Comparison of ENCODE assay signal across 1 cellular context in genomic region chr16:57316390-57317017, GRCh38.
TF ChIP-seq lines count a peak whose summit lies in the region.

No MANE protein-coding gene starts in this region.

TF ChIP-seq in A549, 52 proteins besides CTCF, POLR2A, EP300 and RAD21 (continued from another document):
- TF ChIP-seq EHMT2 (IDR thresholded peaks at IDR 0.05; ENCODE audit: low read depth) = no peak
- 0 out of 2 replicates have a peak, but pooled peaks have one; percentile 46 for TF ChIP-seq CHD4 (IDR thresholded peaks at IDR 0.05; ENCODE audit: borderline replicate concordance)
- peak; percentile 76; the same call in 1 of the 2 replicates for TF ChIP-seq KDM1A (IDR thresholded peaks at IDR 0.05; ENCODE audit: low read depth)
- no peak for TF ChIP-seq HOXA7 (CRISPR knock-in tag; IDR thresholded peaks at IDR 0.05)
- TF ChIP-seq KDM5A (IDR thresholded peaks at IDR 0.05) = no peak
- TF ChIP-seq HOXB13 (CRISPR knock-in tag; IDR thresholded peaks at IDR 0.05; ENCODE audit: low read depth) = no peak
- TF ChIP-seq FOXS1 (CRISPR knock-in tag; IDR thresholded peaks at IDR 0.05) = no peak
- no peak for TF ChIP-seq ZFP36 (IDR thresholded peaks at IDR 0.05; ENCODE audit: borderline replicate concordance, partially characterized antibody)
- TF ChIP-seq JUNB (IDR thresholded peaks at IDR 0.05) = 0 out of 2 replicates have a peak, but pooled peaks have one; percentile 16
